ENCODE assay signal across 9 cellular contexts in the genomic region with DNA sequence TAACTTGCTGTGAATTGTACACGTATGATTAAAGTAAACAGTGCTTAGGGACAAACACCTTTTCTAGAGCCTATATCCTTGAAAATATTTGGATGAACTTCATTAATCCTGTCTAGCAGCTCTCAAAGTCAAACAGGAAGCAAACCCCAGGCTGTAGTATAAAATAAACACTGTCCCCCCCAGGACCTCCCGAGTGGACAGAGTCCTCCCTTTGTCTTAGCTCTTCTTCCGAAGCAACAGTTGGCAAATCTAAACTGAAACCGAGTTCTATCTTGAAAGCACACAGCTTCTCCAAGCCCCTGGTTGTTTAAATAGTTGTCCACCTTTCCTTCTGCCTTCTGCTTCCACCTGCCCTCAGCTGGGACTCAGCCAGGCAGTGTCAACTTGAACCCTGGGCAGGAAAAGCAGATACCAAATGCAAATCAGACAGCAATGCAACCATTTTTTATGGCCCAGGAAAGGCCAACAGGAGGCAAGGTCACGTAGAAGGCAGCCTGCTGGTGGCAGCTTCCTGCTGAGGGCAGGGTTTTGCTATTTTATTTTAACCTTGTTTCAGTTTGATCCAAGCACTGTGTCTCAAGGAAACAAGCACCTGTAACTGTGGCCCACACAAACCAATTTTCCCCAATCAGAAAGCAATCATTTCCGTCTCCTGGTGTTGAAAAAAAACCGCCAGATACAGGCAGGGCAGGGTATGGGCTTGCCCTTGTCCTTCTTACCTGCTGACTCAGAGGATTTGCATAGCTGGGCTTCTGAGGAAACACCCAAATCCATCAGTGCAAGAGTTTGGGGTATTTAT.
A peak's percentile ranks its signal among the peaks of the same experiment; 100 is the strongest.
DNase-seq lines count a peak whose midpoint lies in the region; ATAC-seq, FAIRE-seq and TF ChIP-seq lines count a peak whose summit lies in the region.
"Had no signal": no experiment of that assay in that cellular context is flagged by ENCODE, and none has a peak within 500 bp of the region (broad histone marks: within the 10 kb centered on the region; RNA-seq: fewer than 3 reads in every experiment).

No MANE protein-coding gene starts in this region.

- H3K79me2 ChIP-seq in mammary epithelial cell (ENCODE audit: insufficient read depth, low read length), result no peaks in the 10 kb centered on the region

- H3K9me3 ChIP-seq in mammary epithelial cell (replicated peaks; ENCODE audit: insufficient read depth, low read length) (no peaks in the 10 kb centered on the region), aorta (ENCODE audit: control insufficient read depth, low read length) (no peaks in the 10 kb centered on the region)

- CTCF ChIA-PET in mammary epithelial cell (lab: Charles Lee; ENCODE audit: low non-redundant PET), result no interaction called here

- intact Hi-C loops in mammary epithelial cell (cut with micrococcal nuclease) (loop anchor here (5.0 kb wide), 2 partner anchors 50 to 65 kb away; no protein-coding TSS in a partner anchor), aorta (cut with DNase I) (no loop called here)

- H3K27me3 ChIP-seq in GM06990 (replicated peaks; ENCODE audit: control insufficient read depth, insufficient read depth, low read length) (no peaks in the 10 kb centered on the region), mammary epithelial cell (ENCODE audit: insufficient read depth, low read length) (no peaks in the 10 kb centered on the region), aorta (ENCODE audit: control insufficient read depth in 1 of 2, insufficient read depth in 2 of 2, low read length in 1 of 2) (no peaks in the 10 kb centered on the region)

- H4K20me1 ChIP-seq in mammary epithelial cell (ENCODE audit: insufficient read depth, low read length), result no peaks in the 10 kb centered on the region

- BruUV-seq in mammary epithelial cell (replicated peaks; lab: Mats Ljungman, UMichigan), result no TSS peak

- H3K4me2 ChIP-seq in mammary epithelial cell (ENCODE audit: insufficient read depth, low read depth, low read length), result no peak overlapping the region

- H3K9ac ChIP-seq in mammary epithelial cell (ENCODE audit: insufficient read depth, low read length), result no peak overlapping the region

- ATAC-seq in GM21360 (IDR thresholded peaks at IDR 0.05; ENCODE audit: unreplicated experiment), result peak; percentile 71
- ATAC-seq in HG03520 (IDR thresholded peaks at IDR 0.05; ENCODE audit: unreplicated experiment), result peak; percentile 71
- ATAC-seq in aorta (ENCODE audit: low FRiP score), result no peak

- FAIRE-seq in HTR-8/SVneo (lab: Jason Lieb, UNC), result no peak

- dilution Hi-C loops in mammary epithelial cell (cut with HindIII; ENCODE audit: low sequenced_read_pairs), result no loop called here

- peak overlapping the region; percentile 20 for H3K4me3 ChIP-seq in GM06990 (replicated peaks; ENCODE audit: low read depth, low read length)
- no peak overlapping the region for H3K4me3 ChIP-seq in mammary epithelial cell (replicated peaks in 1 of 3; ENCODE audit: insufficient read depth in 1 of 3, low read depth in 2 of 3, low read length in 3 of 3)
- no peak overlapping the region for H3K4me3 ChIP-seq in aorta (ENCODE audit: low read length in 2 of 2)

- H2AFZ ChIP-seq in mammary epithelial cell (ENCODE audit: low read depth, low read length), result peak overlapping the region; percentile 3

- H3K36me3 ChIP-seq in GM06990 (ENCODE audit: control insufficient read depth, insufficient read depth, low read length) (no peaks in the 10 kb centered on the region), mammary epithelial cell (ENCODE audit: insufficient read depth, low read length) (no peaks in the 10 kb centered on the region), aorta (ENCODE audit: control insufficient read depth in 1 of 2, insufficient read depth in 2 of 2, low read length in 1 of 2) (no peaks in the 10 kb centered on the region)

- WGBS in mammary epithelial cell (ENCODE audit: low coverage, missing lambda C conversion rate), result 84% methylated on average over 7 of the region's 7 CpGs
- 64 to 68% methylated on average over 7 of the region's 7 CpGs for WGBS in aorta, 2 donors

- H3K27ac ChIP-seq in mammary epithelial cell (ENCODE audit: insufficient read depth, low read depth, low read length), result no peak overlapping the region
- H3K27ac ChIP-seq in aorta (ENCODE audit: low read depth in 1 of 2, low read length in 2 of 2), result no peak overlapping the region

- in situ Hi-C loops in mammary epithelial cell (cut with MboI; ENCODE audit: low sequenced_read_pairs in 2 of 2), result no loop called here

- DNase-seq in GM06990 (ENCODE audit: extremely low read depth, insufficient read length), result no peak
- no peak for DNase-seq in mammary epithelial cell
- DNase-seq in stimulated activated CD4-positive, alpha-beta T cell treated with anti-CD3 and anti-CD28 coated beads, Interleukin-15, amount 100 ng/mL, for 24 hours, result no peak
- no peak for DNase-seq in aorta
- DNase-seq in HTR-8/SVneo (ENCODE audit: insufficient read length, low spot score), result no peak
- DNase-seq in HT-29 (ENCODE audit: low spot score), result no peak
- DNase-seq: Calu3 had no signal

- H3K4me1 ChIP-seq in mammary epithelial cell (ENCODE audit: insufficient read depth, low read length) (peaks cover 27% of the 10 kb centered on the region), aorta (ENCODE audit: control insufficient read depth in 1 of 2, insufficient read depth in 2 of 2, low read length in 2 of 2) (no peaks in the 10 kb centered on the region)

- no peak for TF ChIP-seq CTCF in GM06990 (IDR thresholded peaks at IDR 0.05; ENCODE audit: insufficient read depth, low read length, poor library complexity, severe bottlenecking)
- no peak for TF ChIP-seq CTCF in mammary epithelial cell (conservative IDR thresholded peaks at IDR 0.05 in 1 of 2, IDR thresholded peaks at IDR 0.05 in 1 of 2; ENCODE audit: extremely low read depth in 1 of 2, insufficient read depth in 1 of 2, low read depth in 1 of 2, low read length in 2 of 2)
